1 cellular context compared by ENCODE assay signal in the genomic region with DNA sequence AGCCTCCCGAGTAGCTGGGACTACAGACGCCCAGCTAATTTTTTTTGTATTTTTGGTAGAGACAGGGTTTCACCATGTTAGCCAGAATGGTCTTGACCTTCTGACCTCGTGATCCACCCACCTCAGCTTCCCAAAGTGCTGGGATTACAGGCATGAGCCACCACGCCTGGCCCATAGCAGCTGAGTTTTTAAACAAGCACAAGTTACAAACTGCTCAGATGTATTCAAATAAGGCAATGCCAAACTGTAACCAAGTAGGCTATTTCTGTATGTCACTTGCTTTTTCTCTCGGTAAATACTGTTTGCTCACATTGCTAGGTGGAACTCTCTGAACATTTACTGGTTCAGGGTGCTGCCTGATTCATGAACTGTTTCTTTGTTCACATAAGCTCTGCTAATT.
TF ChIP-seq lines count a peak whose summit lies in the region.

No MANE protein-coding gene starts in this region.

TF ChIP-seq in HepG2, 621 proteins besides CTCF, POLR2A, EP300 and RAD21:
- TF ChIP-seq, protein P1, sequence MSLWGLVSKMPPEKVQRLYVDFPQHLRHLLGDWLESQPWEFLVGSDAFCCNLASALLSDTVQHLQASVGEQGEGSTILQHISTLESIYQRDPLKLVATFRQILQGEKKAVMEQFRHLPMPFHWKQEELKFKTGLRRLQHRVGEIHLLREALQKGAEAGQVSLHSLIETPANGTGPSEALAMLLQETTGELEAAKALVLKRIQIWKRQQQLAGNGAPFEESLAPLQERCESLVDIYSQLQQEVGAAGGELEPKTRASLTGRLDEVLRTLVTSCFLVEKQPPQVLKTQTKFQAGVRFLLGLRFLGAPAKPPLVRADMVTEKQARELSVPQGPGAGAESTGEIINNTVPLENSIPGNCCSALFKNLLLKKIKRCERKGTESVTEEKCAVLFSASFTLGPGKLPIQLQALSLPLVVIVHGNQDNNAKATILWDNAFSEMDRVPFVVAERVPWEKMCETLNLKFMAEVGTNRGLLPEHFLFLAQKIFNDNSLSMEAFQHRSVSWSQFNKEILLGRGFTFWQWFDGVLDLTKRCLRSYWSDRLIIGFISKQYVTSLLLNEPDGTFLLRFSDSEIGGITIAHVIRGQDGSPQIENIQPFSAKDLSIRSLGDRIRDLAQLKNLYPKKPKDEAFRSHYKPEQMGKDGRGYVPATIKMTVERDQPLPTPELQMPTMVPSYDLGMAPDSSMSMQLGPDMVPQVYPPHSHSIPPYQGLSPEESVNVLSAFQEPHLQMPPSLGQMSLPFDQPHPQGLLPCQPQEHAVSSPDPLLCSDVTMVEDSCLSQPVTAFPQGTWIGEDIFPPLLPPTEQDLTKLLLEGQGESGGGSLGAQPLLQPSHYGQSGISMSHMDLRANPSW (CRISPR knock-in tag; IDR thresholded peaks at IDR 0.05; ENCODE audit: borderline replicate concordance) = no peak
- TF ChIP-seq NFYB (CRISPR knock-in tag; IDR thresholded peaks at IDR 0.05) (no peak), TOE1 (CRISPR knock-in tag; IDR thresholded peaks at IDR 0.05) (no peak), RFX3 (CRISPR knock-in tag; IDR thresholded peaks at IDR 0.05) (no peak), ARID2 (CRISPR knock-in tag; IDR thresholded peaks at IDR 0.05; ENCODE audit: borderline replicate concordance) (no peak), LCORL (IDR thresholded peaks at IDR 0.05) (no peak), LCORL (CRISPR knock-in tag; IDR thresholded peaks at IDR 0.05) (no peak), ZNF75D (CRISPR knock-in tag; IDR thresholded peaks at IDR 0.05; ENCODE audit: borderline replicate concordance) (no peak)
- TF ChIP-seq, protein P2, sequence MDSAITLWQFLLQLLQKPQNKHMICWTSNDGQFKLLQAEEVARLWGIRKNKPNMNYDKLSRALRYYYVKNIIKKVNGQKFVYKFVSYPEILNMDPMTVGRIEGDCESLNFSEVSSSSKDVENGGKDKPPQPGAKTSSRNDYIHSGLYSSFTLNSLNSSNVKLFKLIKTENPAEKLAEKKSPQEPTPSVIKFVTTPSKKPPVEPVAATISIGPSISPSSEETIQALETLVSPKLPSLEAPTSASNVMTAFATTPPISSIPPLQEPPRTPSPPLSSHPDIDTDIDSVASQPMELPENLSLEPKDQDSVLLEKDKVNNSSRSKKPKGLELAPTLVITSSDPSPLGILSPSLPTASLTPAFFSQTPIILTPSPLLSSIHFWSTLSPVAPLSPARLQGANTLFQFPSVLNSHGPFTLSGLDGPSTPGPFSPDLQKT (CRISPR knock-in tag; IDR thresholded peaks at IDR 0.05; ENCODE audit: borderline replicate concordance) = no peak
- TF ChIP-seq, protein P3, sequence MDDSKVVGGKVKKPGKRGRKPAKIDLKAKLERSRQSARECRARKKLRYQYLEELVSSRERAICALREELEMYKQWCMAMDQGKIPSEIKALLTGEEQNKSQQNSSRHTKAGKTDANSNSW (CRISPR knock-in tag; IDR thresholded peaks at IDR 0.05; ENCODE audit: borderline replicate concordance) = no peak
- TF ChIP-seq, protein P4, sequence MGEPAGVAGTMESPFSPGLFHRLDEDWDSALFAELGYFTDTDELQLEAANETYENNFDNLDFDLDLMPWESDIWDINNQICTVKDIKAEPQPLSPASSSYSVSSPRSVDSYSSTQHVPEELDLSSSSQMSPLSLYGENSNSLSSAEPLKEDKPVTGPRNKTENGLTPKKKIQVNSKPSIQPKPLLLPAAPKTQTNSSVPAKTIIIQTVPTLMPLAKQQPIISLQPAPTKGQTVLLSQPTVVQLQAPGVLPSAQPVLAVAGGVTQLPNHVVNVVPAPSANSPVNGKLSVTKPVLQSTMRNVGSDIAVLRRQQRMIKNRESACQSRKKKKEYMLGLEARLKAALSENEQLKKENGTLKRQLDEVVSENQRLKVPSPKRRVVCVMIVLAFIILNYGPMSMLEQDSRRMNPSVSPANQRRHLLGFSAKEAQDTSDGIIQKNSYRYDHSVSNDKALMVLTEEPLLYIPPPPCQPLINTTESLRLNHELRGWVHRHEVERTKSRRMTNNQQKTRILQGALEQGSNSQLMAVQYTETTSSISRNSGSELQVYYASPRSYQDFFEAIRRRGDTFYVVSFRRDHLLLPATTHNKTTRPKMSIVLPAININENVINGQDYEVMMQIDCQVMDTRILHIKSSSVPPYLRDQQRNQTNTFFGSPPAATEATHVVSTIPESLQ (CRISPR knock-in tag; conservative IDR thresholded peaks at IDR 0.05) = no peak
- TF ChIP-seq, protein P5, sequence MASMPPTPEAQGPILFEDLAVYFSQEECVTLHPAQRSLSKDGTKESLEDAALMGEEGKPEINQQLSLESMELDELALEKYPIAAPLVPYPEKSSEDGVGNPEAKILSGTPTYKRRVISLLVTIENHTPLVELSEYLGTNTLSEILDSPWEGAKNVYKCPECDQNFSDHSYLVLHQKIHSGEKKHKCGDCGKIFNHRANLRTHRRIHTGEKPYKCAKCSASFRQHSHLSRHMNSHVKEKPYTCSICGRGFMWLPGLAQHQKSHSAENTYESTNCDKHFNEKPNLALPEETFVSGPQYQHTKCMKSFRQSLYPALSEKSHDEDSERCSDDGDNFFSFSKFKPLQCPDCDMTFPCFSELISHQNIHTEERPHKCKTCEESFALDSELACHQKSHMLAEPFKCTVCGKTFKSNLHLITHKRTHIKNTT (CRISPR knock-in tag; IDR thresholded peaks at IDR 0.05) = no peak
